In genomic region chr17:66552381-66552780, GRCh38 we compare ENCODE assay signal across 16 cellular contexts.
"Had no signal": no experiment of that assay in that cellular context is flagged by ENCODE, and none has a peak within 500 bp of the region (broad histone marks: within the 10 kb centered on the region; RNA-seq: fewer than 3 reads in every experiment).

No MANE protein-coding gene starts in this region.

- H3K36me3 ChIP-seq: left lung, upper lobe of left lung had no signal

- H3K4me3 ChIP-seq: left lung, upper lobe of left lung had no signal

- H3K36me3 Mint-ChIP-seq: stimulated activated naive B cell treated with anti-CD40 and anti-IgM and Interleukin-4, amounts not matched to agents 10 μg/mL and 1 μg/mL and 100 μg/mL, for 72 hours had no signal

- FAIRE-seq: astrocyte, endometrium, keratinocyte had no signal

- H3K27me3 ChIP-seq: left lung, upper lobe of left lung had no signal

- H3K27ac ChIP-seq: left lung, upper lobe of left lung, VCaP had no signal

- H3K9me3 Mint-ChIP-seq: naive thymus-derived CD8-positive, alpha-beta T cell; stimulated activated naive B cell treated with anti-CD40 and anti-IgM and Interleukin-4, amounts not matched to agents 10 μg/mL and 1 μg/mL and 100 μg/mL, for 72 hours; T-cell had no signal

- DNase-seq: activated CD4-positive, alpha-beta T cell treated with anti-CD3 and anti-CD28 coated beads, Interleukin-2, amount 50 U/mL, for 48 hours; activated CD8-positive, alpha-beta memory T cell treated with anti-CD3 and anti-CD28 coated beads, Interleukin-2, amount 10 ng/mL, durations not matched to agents 7 days and 5 days; activated naive CD4-positive, alpha-beta T cell treated with anti-CD3 and anti-CD28 coated beads, Interleukin-2, amount 50 U/mL, for 16 hours; activated T-cell treated with anti-CD3 and anti-CD28 coated beads, Interleukin-2, amount 50 U/mL, for 1 hour; naive thymus-derived CD8-positive, alpha-beta T cell; retina; stimulated activated CD4-positive, alpha-beta T cell treated with anti-CD3 and anti-CD28 coated beads, Interleukin-4, amount 100 ng/mL, for 1 hour; stimulated activated naive B cell treated with anti-CD40 and anti-IgM and Interleukin-4, amounts not matched to agents 10 μg/mL and 1 μg/mL and 100 μg/mL, for 72 hours; T-cell; T-helper 9 cell; upper lobe of left lung had no signal

- H3K27ac Mint-ChIP-seq: activated CD8-positive, alpha-beta memory T cell treated with anti-CD3 and anti-CD28 coated beads, Interleukin-2, amount 10 ng/mL, durations not matched to agents 7 days and 5 days; stimulated activated naive B cell treated with anti-CD40 and anti-IgM and Interleukin-4, amounts not matched to agents 10 μg/mL and 1 μg/mL and 100 μg/mL, for 72 hours; T-cell had no signal

- H3K9me3 ChIP-seq: left lung, upper lobe of left lung had no signal

- ATAC-seq: activated CD8-positive, alpha-beta memory T cell treated with anti-CD3 and anti-CD28 coated beads, Interleukin-2, amount 10 ng/mL, durations not matched to agents 7 days and 5 days; left lung; naive thymus-derived CD8-positive, alpha-beta T cell; stimulated activated naive B cell treated with anti-CD40 and anti-IgM and Interleukin-4, amounts not matched to agents 10 μg/mL and 1 μg/mL and 100 μg/mL, for 72 hours; T-cell had no signal

- H3K4me1 Mint-ChIP-seq: stimulated activated naive B cell treated with anti-CD40 and anti-IgM and Interleukin-4, amounts not matched to agents 10 μg/mL and 1 μg/mL and 100 μg/mL, for 72 hours had no signal

- H3K4me3 Mint-ChIP-seq: activated CD8-positive, alpha-beta memory T cell treated with anti-CD3 and anti-CD28 coated beads, Interleukin-2, amount 10 ng/mL, durations not matched to agents 7 days and 5 days; naive thymus-derived CD8-positive, alpha-beta T cell; stimulated activated naive B cell treated with anti-CD40 and anti-IgM and Interleukin-4, amounts not matched to agents 10 μg/mL and 1 μg/mL and 100 μg/mL, for 72 hours; T-cell had no signal

- H3K27me3 Mint-ChIP-seq: activated CD8-positive, alpha-beta memory T cell treated with anti-CD3 and anti-CD28 coated beads, Interleukin-2, amount 10 ng/mL, durations not matched to agents 7 days and 5 days; naive thymus-derived CD8-positive, alpha-beta T cell; stimulated activated naive B cell treated with anti-CD40 and anti-IgM and Interleukin-4, amounts not matched to agents 10 μg/mL and 1 μg/mL and 100 μg/mL, for 72 hours; T-cell had no signal
